8 cellular contexts compared by ENCODE assay signal in the genomic region with DNA sequence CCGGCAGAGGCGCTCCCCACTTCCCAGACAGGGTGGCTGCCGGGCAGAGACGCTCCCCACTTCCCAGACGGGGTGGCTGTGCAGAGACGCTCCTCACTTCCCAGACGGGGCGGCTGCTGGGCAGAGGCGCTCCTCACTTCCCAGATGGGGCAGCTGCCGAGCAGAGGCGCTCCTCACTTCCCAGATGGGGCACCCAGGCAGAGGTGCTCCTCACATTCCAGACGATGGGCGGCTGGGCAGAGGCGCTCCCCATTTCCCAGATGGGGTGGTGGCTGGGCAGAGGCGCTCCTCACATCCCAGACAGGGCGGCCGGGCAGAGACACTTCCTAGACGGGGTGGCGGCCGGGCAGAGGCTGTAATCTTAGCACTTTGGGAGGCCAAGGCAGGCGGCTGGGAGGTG. TPM values are rescaled to one million over a fixed set of nuclear protein-coding genes. Genes with fewer than 3 reads are reported as not detected.
"Had no signal": no experiment of that assay in that cellular context is flagged by ENCODE, and none has a peak within 500 bp of the region (broad histone marks: within the 10 kb centered on the region; RNA-seq: fewer than 3 reads in every experiment).

No MANE protein-coding gene starts in this region.

RNA-seq across cellular contexts. Expression of a gene that starts 43.8 kb away (rescaled TPM):
- total RNA-seq: OCI-LY7, PC-3, Peyer's patch, Right ventricle myocardium inferior, RPMI7951, SJCRH30, SJSA1, SK-MEL-5 had no signal
